In the genomic region with DNA sequence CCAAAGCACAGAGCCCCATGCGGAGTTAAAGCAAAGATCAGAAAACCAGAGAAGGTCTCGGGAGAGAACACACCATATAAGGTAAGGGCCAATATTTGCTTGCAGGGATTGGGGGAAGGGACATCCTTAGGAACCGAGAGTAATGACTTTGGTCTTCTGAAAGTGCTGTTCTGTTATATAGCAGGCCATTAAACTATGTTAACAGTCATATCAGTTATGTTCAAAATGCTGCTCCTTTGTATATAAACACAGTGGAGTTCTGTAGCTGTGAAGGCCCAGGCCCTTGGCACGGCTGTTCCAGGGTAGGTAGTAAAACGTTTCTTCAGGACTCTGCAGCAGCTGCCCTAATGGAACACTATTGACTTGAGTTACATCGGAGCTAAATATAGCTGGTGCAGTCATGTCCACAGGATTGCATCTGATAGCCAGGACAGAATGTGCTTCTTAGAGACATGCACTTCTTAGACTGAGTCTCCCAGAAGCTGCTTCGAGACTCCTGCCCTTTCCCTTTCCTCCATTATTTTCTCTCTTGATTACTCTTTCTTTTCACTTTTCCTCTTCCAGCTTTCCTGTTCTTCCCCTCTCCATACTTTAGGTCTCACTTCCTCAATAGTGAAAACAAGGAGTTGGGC, we compare ENCODE assay signal across 9 cellular contexts.
DNase-seq lines count a peak whose midpoint lies in the region; ATAC-seq and TF ChIP-seq lines count a peak whose summit lies in the region.
"Had no signal": no experiment of that assay in that cellular context is flagged by ENCODE, and none has a peak within 500 bp of the region (broad histone marks: within the 10 kb centered on the region; RNA-seq: fewer than 3 reads in every experiment).

No MANE protein-coding gene starts in this region.

- H3K4me3 ChIP-seq in esophagus muscularis mucosa, result no peak overlapping the region

- DNase-seq in COLO668 (lab: John Stamatoyannopoulos, UW; ENCODE audit: unreplicated experiment), result peak; percentile 52
- DNase-seq in esophagus muscularis mucosa (ENCODE audit: extremely low spot score), result no peak
- DNase-seq in activated CD4-positive, alpha-beta memory T cell treated with anti-CD3 and anti-CD28 coated beads for 36 hours, result no peak
- no peak for DNase-seq in pons (ENCODE audit: low spot score)
- DNase-seq in T1000 (lab: John Stamatoyannopoulos, UW), result no peak

- peak overlapping the region in 2 of 3 donors; percentile 75 to 80 for H3K27ac Mint-ChIP-seq in IgD-negative memory B cell
- peak overlapping the region; percentile 32 to 84 (median 75) for H3K27ac Mint-ChIP-seq in nephron
- H3K27ac Mint-ChIP-seq in activated CD4-positive, alpha-beta memory T cell treated with anti-CD3 and anti-CD28 coated beads for 36 hours, result no peak overlapping the region
- H3K27ac Mint-ChIP-seq: activated naive CD4-positive, alpha-beta T cell treated with anti-CD3 and anti-CD28 coated beads, Interleukin-2, amount 50 U/mL, for 24 hours had no signal

- CTCF ChIA-PET in activated CD4-positive, alpha-beta memory T cell treated with anti-CD3 and anti-CD28 coated beads for 36 hours (lab: Charles Lee), result no interaction called here

- POLR2A ChIA-PET in activated CD4-positive, alpha-beta memory T cell treated with anti-CD3 and anti-CD28 coated beads for 36 hours (lab: Charles Lee), result no interaction called here

- no peaks in the 10 kb centered on the region for H3K27me3 ChIP-seq in esophagus muscularis mucosa

- no peak for TF ChIP-seq POLR2A in esophagus muscularis mucosa (IDR thresholded peaks at IDR 0.05; ENCODE audit: low read depth)

- peaks cover 21% of the 10 kb centered on the region for H3K36me3 Mint-ChIP-seq in IgD-negative memory B cell
- peaks cover 59% of the 10 kb centered on the region for H3K36me3 Mint-ChIP-seq in nephron (ENCODE audit: low read depth)
- H3K36me3 Mint-ChIP-seq in activated CD4-positive, alpha-beta memory T cell treated with anti-CD3 and anti-CD28 coated beads for 36 hours, result peaks cover 4% of the 10 kb centered on the region
- H3K36me3 Mint-ChIP-seq: activated naive CD4-positive, alpha-beta T cell treated with anti-CD3 and anti-CD28 coated beads, Interleukin-2, amount 50 U/mL, for 24 hours had no signal

- no peak for TF ChIP-seq CTCF in esophagus muscularis mucosa (IDR thresholded peaks at IDR 0.05)
- TF ChIP-seq CTCF in nephron (IDR thresholded peaks at IDR 0.05; ENCODE audit: unreplicated experiment in 3 of 3), result no peak

- peak; percentile 94 for TF ChIP-seq EP300 in esophagus muscularis mucosa (IDR thresholded peaks at IDR 0.05)

- H3K4me3 Mint-ChIP-seq in IgD-negative memory B cell (peak overlapping the region in 2 of 4 donors; percentile 10 to 65), nephron (no peak overlapping the region)
- no peak overlapping the region for H3K4me3 Mint-ChIP-seq in activated CD4-positive, alpha-beta memory T cell treated with anti-CD3 and anti-CD28 coated beads for 36 hours
- H3K4me3 Mint-ChIP-seq: activated naive CD4-positive, alpha-beta T cell treated with anti-CD3 and anti-CD28 coated beads, Interleukin-2, amount 50 U/mL, for 24 hours had no signal

- H3K9me3 ChIP-seq in esophagus muscularis mucosa, result no peaks in the 10 kb centered on the region

- H3K27ac ChIP-seq in esophagus muscularis mucosa (replicated peaks in 1 of 4), result peak overlapping the region; percentile 79 to 91 (median 88)

- intact Hi-C loops in esophagus muscularis mucosa (cut with DNase I), result loop anchor here (5.0 kb wide), 1 partner anchor 121 kb away; a partner anchor contains a TSS
- intact Hi-C loops in activated CD4-positive, alpha-beta memory T cell treated with anti-CD3 and anti-CD28 coated beads for 36 hours (cut with micrococcal nuclease), result no loop called here

- WGBS in esophagus muscularis mucosa, result 29% methylated on average over 7 of the region's 7 CpGs

- peaks cover 0 to 4% (median 1%) of the 10 kb centered on the region in 3 donors for H3K9me3 Mint-ChIP-seq in IgD-negative memory B cell
- H3K9me3 Mint-ChIP-seq in nephron, result no peaks in the 10 kb centered on the region
- H3K9me3 Mint-ChIP-seq in activated CD4-positive, alpha-beta memory T cell treated with anti-CD3 and anti-CD28 coated beads for 36 hours, result peaks cover 5% of the 10 kb centered on the region

- H3K4me1 ChIP-seq in esophagus muscularis mucosa, result peaks cover 24 to 75% (median 61%) of the 10 kb centered on the region in 4 donors

- ATAC-seq in GM21447 (IDR thresholded peaks at IDR 0.05; ENCODE audit: unreplicated experiment), result no peak

- no peaks in the 10 kb centered on the region for H3K27me3 Mint-ChIP-seq in IgD-negative memory B cell
- no peaks in the 10 kb centered on the region for H3K27me3 Mint-ChIP-seq in nephron (ENCODE audit: low read depth)
- H3K27me3 Mint-ChIP-seq in activated CD4-positive, alpha-beta memory T cell treated with anti-CD3 and anti-CD28 coated beads for 36 hours, result peaks cover 8% of the 10 kb centered on the region

- peaks cover 0 to 5% (median 3%) of the 10 kb centered on the region in 4 donors for H3K36me3 ChIP-seq in esophagus muscularis mucosa

- H3K4me1 Mint-ChIP-seq in IgD-negative memory B cell (peaks cover 67 to 85% (median 78%) of the 10 kb centered on the region in 3 donors), nephron (peaks cover 82% of the 10 kb centered on the region)
- H3K4me1 Mint-ChIP-seq in activated CD4-positive, alpha-beta memory T cell treated with anti-CD3 and anti-CD28 coated beads for 36 hours (ENCODE audit: low read depth), result peaks cover 33% of the 10 kb centered on the region
